27 cellular contexts compared by ENCODE assay signal in the genomic region with DNA sequence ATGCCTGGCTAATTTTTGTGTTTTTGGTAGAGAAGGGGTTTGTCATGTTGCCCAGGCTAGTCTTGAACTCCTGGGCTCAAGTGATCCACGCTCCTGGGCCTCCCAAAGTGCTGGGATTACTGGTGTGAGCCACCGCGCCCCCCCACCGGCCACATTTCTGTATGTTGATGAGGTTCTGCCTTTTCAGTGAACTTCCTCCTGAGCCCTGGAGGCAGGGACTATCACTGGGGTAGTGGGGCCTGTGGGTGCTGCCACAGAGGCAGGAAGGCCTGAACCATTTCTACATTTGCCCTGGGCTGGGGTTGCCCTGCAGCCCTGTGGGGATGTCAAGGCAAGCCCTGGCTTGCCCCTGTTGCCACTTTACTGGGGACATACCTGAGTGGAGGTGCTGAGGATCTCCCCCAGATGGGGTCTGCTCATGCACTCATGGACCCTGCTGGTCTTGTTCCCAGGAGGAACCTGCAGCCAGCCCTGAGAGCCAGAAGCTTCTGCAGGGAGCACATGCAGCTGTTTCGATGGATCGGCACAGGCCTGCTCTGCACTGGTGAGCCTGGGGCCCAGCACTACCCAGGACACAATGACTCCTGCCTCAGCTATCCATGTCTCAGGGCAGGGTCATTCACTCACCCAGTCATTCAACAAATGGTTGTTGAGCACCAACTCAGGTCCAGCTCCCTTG. TPM values are rescaled to one million over a fixed set of nuclear protein-coding genes. Genes with fewer than 3 reads are reported as not detected.
"Had no signal": no experiment of that assay in that cellular context is flagged by ENCODE, and none has a peak within 500 bp of the region (broad histone marks: within the 10 kb centered on the region; RNA-seq: fewer than 3 reads in every experiment).

No MANE protein-coding gene starts in this region.

- H3K4me1 ChIP-seq: esophagus muscularis mucosa, gastroesophageal sphincter, spleen, tibial artery, uterus had no signal

- H3K27me3 ChIP-seq: heart right ventricle, ovary, uterus had no signal

- H3K9me3 Mint-ChIP-seq: activated CD4-positive, alpha-beta T cell treated with anti-CD3 and anti-CD28 coated beads, Interleukin-2, amount 10 ng/mL, durations not matched to agents 24 days and 14 days; activated naive CD4-positive, alpha-beta T cell treated with anti-CD3 and anti-CD28 coated beads, Interleukin-2, amount 10 ng/mL, durations not matched to agents 7 days and 5 days; activated T-cell treated with anti-CD3 and anti-CD28 coated beads, Interleukin-2, amount 50 U/mL, for 4 hours; immature natural killer cell; naive thymus-derived CD8-positive, alpha-beta T cell; T-cell had no signal

- FAIRE-seq: astrocyte, bronchial epithelial cell, endothelial cell of umbilical vein had no signal

- H3K36me3 ChIP-seq: esophagus muscularis mucosa, gastroesophageal sphincter, heart right ventricle, left ventricle myocardium inferior, ovary, spleen, tibial artery, uterus had no signal

- H3K27ac ChIP-seq: esophagus muscularis mucosa, gastroesophageal sphincter, heart right ventricle, left ventricle myocardium inferior, ovary, spleen, tibial artery, uterus had no signal

- H3K4me1 Mint-ChIP-seq: activated CD4-positive, alpha-beta T cell treated with anti-CD3 and anti-CD28 coated beads, Interleukin-2, amount 10 ng/mL, durations not matched to agents 24 days and 14 days; activated naive CD4-positive, alpha-beta T cell treated with anti-CD3 and anti-CD28 coated beads, Interleukin-2, amount 10 ng/mL, durations not matched to agents 7 days and 5 days; immature natural killer cell; naive thymus-derived CD8-positive, alpha-beta T cell; T-cell had no signal

- DNase-seq: activated CD4-positive, alpha-beta T cell treated with anti-CD3 and anti-CD28 coated beads, Interleukin-2, amount 10 ng/mL, durations not matched to agents 24 days and 14 days; activated CD8-positive, alpha-beta memory T cell treated with anti-CD3 and anti-CD28 coated beads, Interleukin-2, amount 50 U/mL, for 4 hours; activated effector memory CD4-positive, alpha-beta T cell treated with Interleukin-2 at 50 U/mL for 16 hours; activated naive CD4-positive, alpha-beta T cell treated with anti-CD3 and anti-CD28 coated beads, Interleukin-2, amount 10 ng/mL, durations not matched to agents 7 days and 5 days; activated T-cell treated with anti-CD3 and anti-CD28 coated beads, Interleukin-2, amount 50 U/mL, for 4 hours; effector CD8-positive, alpha-beta T cell; heart right ventricle; immature natural killer cell; kidney glomerular epithelial cell; left ventricle myocardium inferior; naive thymus-derived CD8-positive, alpha-beta T cell; ovary; spleen; stimulated activated CD4-positive, alpha-beta T cell treated with anti-CD3 and anti-CD28 coated beads, Interleukin-4, amount 100 ng/mL, for 4 hours; stimulated activated naive CD4-positive, alpha-beta T cell; T-cell; tibial artery; uterus had no signal

- ATAC-seq: activated T-cell treated with anti-CD3 and anti-CD28 coated beads, Interleukin-2, amount 50 U/mL, for 4 hours; gastroesophageal sphincter; heart right ventricle; naive thymus-derived CD8-positive, alpha-beta T cell; sciatic nerve; T-cell had no signal

- H3K36me3 Mint-ChIP-seq: activated naive CD4-positive, alpha-beta T cell treated with anti-CD3 and anti-CD28 coated beads, Interleukin-2, amount 10 ng/mL, durations not matched to agents 7 days and 5 days; immature natural killer cell; naive thymus-derived CD8-positive, alpha-beta T cell; T-cell had no signal

- H3K27ac Mint-ChIP-seq: activated CD4-positive, alpha-beta T cell treated with anti-CD3 and anti-CD28 coated beads, Interleukin-2, amount 10 ng/mL, durations not matched to agents 24 days and 14 days; activated naive CD4-positive, alpha-beta T cell treated with anti-CD3 and anti-CD28 coated beads, Interleukin-2, amount 10 ng/mL, durations not matched to agents 7 days and 5 days; immature natural killer cell; T-cell had no signal

- H3K4me3 Mint-ChIP-seq: activated CD4-positive, alpha-beta T cell treated with anti-CD3 and anti-CD28 coated beads, Interleukin-2, amount 10 ng/mL, durations not matched to agents 24 days and 14 days; activated naive CD4-positive, alpha-beta T cell treated with anti-CD3 and anti-CD28 coated beads, Interleukin-2, amount 10 ng/mL, durations not matched to agents 7 days and 5 days; activated T-cell treated with anti-CD3 and anti-CD28 coated beads, Interleukin-2, amount 50 U/mL, for 4 hours; immature natural killer cell; naive thymus-derived CD8-positive, alpha-beta T cell; T-cell had no signal

- H3K9me3 ChIP-seq: esophagus muscularis mucosa, gastroesophageal sphincter, heart right ventricle, left ventricle myocardium inferior, ovary, spleen, tibial artery, uterus had no signal

- H3K4me3 ChIP-seq: esophagus muscularis mucosa, gastroesophageal sphincter, heart right ventricle, left ventricle myocardium inferior, ovary, spleen, tibial artery, uterus had no signal

RNA-seq across cellular contexts. Expression of gene SLC28A1, which starts 5.7 kb away (rescaled TPM):
- total RNA-seq: activated CD4-positive, alpha-beta T cell treated with anti-CD3 and anti-CD28 coated beads, Interleukin-2, amount 10 ng/mL, durations not matched to agents 24 days and 14 days; activated T-cell treated with anti-CD3 and anti-CD28 coated beads, Interleukin-2, amount 50 U/mL, for 4 hours; astrocyte; bronchial epithelial cell; cerebellum; endothelial cell of umbilical vein; gastroesophageal sphincter; naive thymus-derived CD8-positive, alpha-beta T cell; pulmonary artery endothelial cell; subcutaneous adipose tissue; T-cell had no signal
- polyA plus RNA-seq: endothelial cell of umbilical vein; immature natural killer cell; naive thymus-derived CD8-positive, alpha-beta T cell had no signal
